ENCODE assay signal across 1 cellular context in the genomic region with DNA sequence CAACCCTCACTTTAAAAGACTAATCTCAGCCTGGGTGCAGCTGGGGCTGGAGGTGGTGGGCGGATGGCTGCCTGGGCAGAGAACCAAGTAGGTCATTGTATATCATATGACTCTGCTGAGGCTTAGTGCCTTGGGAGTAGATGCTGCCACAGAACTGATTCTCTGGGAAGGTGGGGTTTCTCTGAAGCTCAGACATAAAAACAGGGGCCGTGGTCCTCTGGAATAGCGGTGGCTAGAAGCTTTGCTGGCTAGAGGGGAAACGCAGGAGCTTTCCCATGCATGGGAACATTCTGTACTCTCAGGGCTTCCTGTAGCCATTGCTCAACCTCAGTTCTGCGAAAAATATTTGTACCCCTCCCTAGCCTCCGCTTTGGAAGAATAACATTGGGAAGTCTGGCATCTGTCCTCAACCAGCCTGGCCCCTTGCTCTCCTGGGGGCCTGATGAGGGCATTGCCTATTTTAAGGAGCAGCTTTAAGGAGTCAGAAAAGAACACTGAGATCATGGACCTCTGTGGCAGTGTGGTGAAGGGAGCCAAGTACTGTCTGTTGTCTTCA.
TF ChIP-seq lines count a peak whose summit lies in the region.

No MANE protein-coding gene starts in this region.

TF ChIP-seq in IMR-90, 13 proteins besides CTCF, POLR2A, EP300 and RAD21:
- TF ChIP-seq, protein P1, sequence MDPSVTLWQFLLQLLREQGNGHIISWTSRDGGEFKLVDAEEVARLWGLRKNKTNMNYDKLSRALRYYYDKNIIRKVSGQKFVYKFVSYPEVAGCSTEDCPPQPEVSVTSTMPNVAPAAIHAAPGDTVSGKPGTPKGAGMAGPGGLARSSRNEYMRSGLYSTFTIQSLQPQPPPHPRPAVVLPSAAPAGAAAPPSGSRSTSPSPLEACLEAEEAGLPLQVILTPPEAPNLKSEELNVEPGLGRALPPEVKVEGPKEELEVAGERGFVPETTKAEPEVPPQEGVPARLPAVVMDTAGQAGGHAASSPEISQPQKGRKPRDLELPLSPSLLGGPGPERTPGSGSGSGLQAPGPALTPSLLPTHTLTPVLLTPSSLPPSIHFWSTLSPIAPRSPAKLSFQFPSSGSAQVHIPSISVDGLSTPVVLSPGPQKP (IDR thresholded peaks at IDR 0.05; ENCODE audit: borderline replicate concordance, low read depth, low read length) = no peak
- TF ChIP-seq MAFK (IDR thresholded peaks at IDR 0.05; ENCODE audit: low read depth, low read length) (no peak), CEBPB (IDR thresholded peaks at IDR 0.05; ENCODE audit: low read depth, low read length) (no peak), FOS (IDR thresholded peaks at IDR 0.05; ENCODE audit: low read depth, low read length) (no peak), NFE2L2 (IDR thresholded peaks at IDR 0.05; ENCODE audit: low read depth, low read length) (no peak), MXI1 (IDR thresholded peaks at IDR 0.05; ENCODE audit: borderline replicate concordance, low read depth, low read length) (no peak), MAZ (IDR thresholded peaks at IDR 0.05; ENCODE audit: borderline replicate concordance, low read depth, low read length) (no peak), CHD1 (IDR thresholded peaks at IDR 0.05; ENCODE audit: low read depth, low read length) (no peak), BHLHE40 (IDR thresholded peaks at IDR 0.05; ENCODE audit: low read depth, low read length) (no peak), SMC3 (IDR thresholded peaks at IDR 0.05; ENCODE audit: low read depth, low read length) (no peak)
